In the genomic region with DNA sequence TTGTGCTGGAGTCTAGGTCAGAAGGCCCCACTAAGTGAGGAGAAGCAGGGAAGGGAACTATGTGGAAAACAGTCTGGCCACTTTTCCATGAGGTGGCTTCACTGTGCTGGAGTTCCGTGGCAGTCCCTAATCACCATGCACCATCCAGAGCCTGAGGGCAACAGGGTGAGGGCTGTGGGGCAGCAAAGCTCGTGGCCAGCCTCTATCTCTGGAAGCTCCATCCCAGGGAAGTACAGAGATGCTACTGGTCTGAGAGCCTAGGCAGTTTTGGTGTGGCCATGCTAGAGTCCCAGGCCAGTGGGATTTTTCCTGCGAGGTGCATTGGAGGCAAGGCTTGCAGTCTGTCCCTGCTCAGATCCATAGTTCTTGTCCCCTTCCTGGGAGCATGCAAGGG, we compare ENCODE assay signal across 29 cellular contexts.
"Had no signal": no experiment of that assay in that cellular context is flagged by ENCODE, and none has a peak within 500 bp of the region (broad histone marks: within the 10 kb centered on the region; RNA-seq: fewer than 3 reads in every experiment).

No MANE protein-coding gene starts in this region.

- ATAC-seq: left colon; left lung; natural killer cell; stimulated activated naive B cell treated with anti-CD40 and anti-IgM and Interleukin-4, amounts not matched to agents 10 μg/mL and 1 μg/mL and 100 μg/mL, for 72 hours had no signal

- H3K27me3 Mint-ChIP-seq: naive B cell; progenitor cell of endocrine pancreas; stimulated activated naive B cell treated with anti-CD40 and anti-IgM and Interleukin-4, amounts not matched to agents 10 μg/mL and 1 μg/mL and 100 μg/mL, for 72 hours; stimulated activated naive CD8-positive, alpha-beta T cell treated with anti-CD3 and anti-CD28 coated beads, Interleukin-15, Interleukin-2, amounts not matched to agents 100 ng/mL and 50 ng/mL, for 24 hours; type B pancreatic cell had no signal

- H3K36me3 ChIP-seq: heart left ventricle, left lung, lower lobe of right lung, neural progenitor cell, neutrophil, right atrium auricular region, right lobe of liver, tibial nerve, uterus had no signal

- H3K4me1 Mint-ChIP-seq: immature natural killer cell; naive B cell; natural killer cell; nephron progenitor cell; neural progenitor cell; stimulated activated naive B cell treated with anti-CD40 and anti-IgM and Interleukin-4, amounts not matched to agents 10 μg/mL and 1 μg/mL and 100 μg/mL, for 72 hours had no signal

- H3K9me3 Mint-ChIP-seq: neural progenitor cell, type B pancreatic cell had no signal

- H3K36me3 Mint-ChIP-seq: immature natural killer cell; mesothelial cell of epicardium; naive B cell; natural killer cell; neural progenitor cell; stimulated activated naive B cell treated with anti-CD40 and anti-IgM and Interleukin-4, amounts not matched to agents 10 μg/mL and 1 μg/mL and 100 μg/mL, for 72 hours; type B pancreatic cell had no signal

- H3K27ac ChIP-seq: heart left ventricle, left lung, lower lobe of right lung, neural progenitor cell, neutrophil, right atrium auricular region, right lobe of liver, tibial nerve, uterus had no signal

- H3K27ac Mint-ChIP-seq: immature natural killer cell; mesothelial cell of epicardium; naive B cell; natural killer cell; nephron progenitor cell; neural progenitor cell; stimulated activated naive B cell treated with anti-CD40 and anti-IgM and Interleukin-4, amounts not matched to agents 10 μg/mL and 1 μg/mL and 100 μg/mL, for 72 hours; stimulated activated naive CD8-positive, alpha-beta T cell treated with anti-CD3 and anti-CD28 coated beads, Interleukin-15, Interleukin-2, amounts not matched to agents 100 ng/mL and 50 ng/mL, for 24 hours; type B pancreatic cell had no signal

- H3K4me3 ChIP-seq: heart left ventricle, left lung, lower lobe of right lung, neural progenitor cell, right atrium auricular region, right lobe of liver, smooth muscle cell, tibial nerve, uterus had no signal

- H3K9ac ChIP-seq: neural progenitor cell had no signal

- DNase-seq: hypothalamus; immature natural killer cell; left colon; lower lobe of right lung; mammary epithelial cell; mesendoderm; naive B cell; natural killer cell; nephron progenitor cell; occipital lobe; right lobe of liver; stimulated activated CD4-positive, alpha-beta T cell treated with anti-CD3 and anti-CD28 coated beads, Interleukin-1b, Interleukin-23, amount 100 ng/mL, for 48 hours; stimulated activated CD4-positive, alpha-beta T cell treated with anti-CD3 and anti-CD28 coated beads, Interleukin-2, amount 100 ng/mL, for 48 hours; stimulated activated CD4-positive, alpha-beta T cell treated with anti-CD3 and anti-CD28 coated beads, Interleukin-4, amount 100 ng/mL, for 4 hours; stimulated activated CD8-positive, alpha-beta memory T cell treated with anti-CD3 and anti-CD28 coated beads, Interleukin-4, amount 100 ng/mL, for 48 hours; stimulated activated naive B cell treated with anti-CD40 and anti-IgM and Interleukin-4, amounts not matched to agents 10 μg/mL and 1 μg/mL and 100 μg/mL, for 72 hours; substantia nigra; uterus had no signal

- H3K4me3 Mint-ChIP-seq: immature natural killer cell; mesothelial cell of epicardium; naive B cell; natural killer cell; nephron progenitor cell; neural progenitor cell; stimulated activated naive B cell treated with anti-CD40 and anti-IgM and Interleukin-4, amounts not matched to agents 10 μg/mL and 1 μg/mL and 100 μg/mL, for 72 hours; stimulated activated naive CD8-positive, alpha-beta T cell treated with anti-CD3 and anti-CD28 coated beads, Interleukin-15, Interleukin-2, amounts not matched to agents 100 ng/mL and 50 ng/mL, for 24 hours; type B pancreatic cell had no signal

- H3K4me1 ChIP-seq: left lung, lower lobe of right lung, neural progenitor cell, right atrium auricular region, right lobe of liver, tibial nerve, uterus had no signal

- H3K27me3 ChIP-seq: heart left ventricle, left lung, neural progenitor cell, neutrophil, right atrium auricular region, right lobe of liver, tibial nerve, uterus had no signal

- H3K9me3 ChIP-seq: left lung, lower lobe of right lung, neutrophil, right atrium auricular region, right lobe of liver, uterus had no signal
